ENCODE assay signal across 8 cellular contexts in genomic region chr10:97713351-97713827, GRCh38. TPM values are rescaled to one million over a fixed set of nuclear protein-coding genes. Genes with fewer than 3 reads are reported as not detected.
DNase-seq lines count a peak whose midpoint lies in the region; ATAC-seq and TF ChIP-seq lines count a peak whose summit lies in the region.

Gene MARVELD1 (plus strand): TSS chr10:97713730. CDS start chr10:97713877, 147 bp downstream.

- TF ChIP-seq CTCF in BE2C (IDR thresholded peaks at IDR 0.05; ENCODE audit: low read depth, low read length) (no peak), astrocyte of the spinal cord (IDR thresholded peaks at IDR 0.05; ENCODE audit: low read depth, low read length) (no peak), gastrocnemius medialis (IDR thresholded peaks at IDR 0.05 in 4 of 5, conservative IDR thresholded peaks at IDR 0.05 in 1 of 5) (no peak)

- H3K4me1 ChIP-seq in BE2C, result peaks cover 17% of the 10 kb centered on the region
- H3K4me1 ChIP-seq in iPS DF 6.9 (ENCODE audit: control insufficient read depth, insufficient read depth, low read length), result peaks cover 5% of the 10 kb centered on the region
- H3K4me1 ChIP-seq in gastrocnemius medialis, result peaks cover 9 to 13% of the 10 kb centered on the region in 2 donors

- H3K27me3 ChIP-seq in BE2C (no peaks in the 10 kb centered on the region), iPS DF 6.9 (ENCODE audit: control insufficient read depth, insufficient read depth, low read length) (no peaks in the 10 kb centered on the region), gastrocnemius medialis (peaks cover 6 to 13% (median 7%) of the 10 kb centered on the region in 3 donors)

- peak in 1 of 2 donors; percentile 26 for TF ChIP-seq POLR2A in gastrocnemius medialis (IDR thresholded peaks at IDR 0.05)

- peak; percentile 81 for DNase-seq in BE2C
- peak; percentile 63 for DNase-seq in NCI-H82 treated with DMSO at 0.1 percent for 48 hours (lab: John Stamatoyannopoulos, UW; ENCODE audit: unreplicated experiment)
- peak; percentile 84 for DNase-seq in astrocyte of the spinal cord (ENCODE audit: low read depth, low spot score)
- DNase-seq in iPS DF 6.9 (ENCODE audit: low read depth, low spot score), result no peak
- peak; percentile 45 to 53 for DNase-seq in gastrocnemius medialis

- H3K36me3 ChIP-seq in BE2C (peaks cover 10% of the 10 kb centered on the region), iPS DF 6.9 (ENCODE audit: control insufficient read depth, insufficient read depth, low read length) (no peaks in the 10 kb centered on the region), gastrocnemius medialis (no peaks in the 10 kb centered on the region)

- H3K4me3 ChIP-seq in BE2C (ENCODE audit: low read depth, low read length), result peak within 1 kb of the TSS; percentile 73
- peak within 1 kb of the TSS; percentile 69 for H3K4me3 ChIP-seq in astrocyte of the spinal cord (ENCODE audit: low read depth, low read length)
- peak within 1 kb of the TSS; percentile 62 for H3K4me3 ChIP-seq in iPS DF 6.9 (ENCODE audit: low read length)
- peak within 1 kb of the TSS; percentile 57 to 91 (median 68) for H3K4me3 ChIP-seq in gastrocnemius medialis

- H3K27ac ChIP-seq in iPS DF 6.9 (ENCODE audit: low read length), result no peak within 1 kb of the TSS
- peak within 1 kb of the TSS; percentile 73 to 85 (median 78) for H3K27ac ChIP-seq in gastrocnemius medialis

- H3K9me3 ChIP-seq in BE2C (no peaks in the 10 kb centered on the region), iPS DF 6.9 (ENCODE audit: control insufficient read depth, insufficient read depth, low read length) (no peaks in the 10 kb centered on the region), gastrocnemius medialis (no peaks in the 10 kb centered on the region)

- no CpG with 5 or more reads among the region's 38 CpGs for WGBS in iPS DF 6.9 (ENCODE audit: insufficient coverage, insufficient read length)

- intact Hi-C loops in gastrocnemius medialis (cut with DNase I; ENCODE audit: low total_unique reads), result loop anchor here (5.0 kb wide), 1 partner anchor 36 kb away; no protein-coding TSS in a partner anchor

- in situ Hi-C loops in astrocyte of the spinal cord (cut with HindIII; ENCODE audit: low sequenced_read_pairs) (no loop called here), gastrocnemius medialis (cut with MboI; ENCODE audit: low sequenced_read_pairs in 4 of 4) (no loop called here)

- peak; percentile 28 for ATAC-seq in GM19328 (IDR thresholded peaks at IDR 0.05; ENCODE audit: unreplicated experiment)
- ATAC-seq in gastrocnemius medialis, result peak; percentile 45 to 51
- ATAC-seq in GM18519 (IDR thresholded peaks at IDR 0.05; ENCODE audit: low FRiP score, unreplicated experiment), result no peak
- no peak for ATAC-seq in GM21447 (IDR thresholded peaks at IDR 0.05; ENCODE audit: unreplicated experiment)

RNA-seq across cellular contexts. Expression of gene MARVELD1, which starts in this region (rescaled TPM):
- polyA plus RNA-seq in BE2C (2012; ENCODE audit: insufficient read depth, insufficient read length, low read depth), result 37.4 TPM
- 1 to 10 TPM; 3.2 to 5.1 (median 3.9) TPM for total RNA-seq in gastrocnemius medialis

Comparison
In these comparisons a context has a peak if more than half of its experiments do, and no peak if none do; other contexts are left out.
1. ATAC-seq: peak in GM19328 (single experiment) and gastrocnemius medialis (2 of 2); none in GM18519 (single experiment) and GM21447 (single experiment).
2. Peak in every context shown above with its lines, with median percentiles within 50 percentile points of each other: H3K4me3 ChIP-seq.